ENCODE assay signal across 13 cellular contexts in the genomic region with DNA sequence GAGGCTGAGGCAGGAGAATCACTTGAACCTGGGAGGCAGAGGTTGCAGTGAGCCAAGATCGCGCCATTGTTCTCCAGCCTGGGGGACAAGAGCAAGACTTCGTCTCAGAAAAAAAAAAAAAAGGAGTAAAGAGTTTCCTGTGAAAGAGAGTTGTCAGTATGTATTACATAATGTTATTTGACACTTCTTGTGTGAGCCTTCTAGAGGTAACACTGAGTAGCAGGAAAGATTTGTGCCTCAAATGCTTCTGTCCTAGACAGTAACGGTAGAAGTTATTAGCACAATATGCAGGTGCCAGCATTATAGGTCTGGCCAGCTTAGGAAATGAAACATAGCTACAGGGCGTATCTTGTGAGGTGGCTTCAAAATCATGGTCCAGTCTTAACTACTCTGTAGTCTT. TPM values are rescaled to one million over a fixed set of nuclear protein-coding genes. Genes with fewer than 3 reads are reported as not detected.
DNase-seq lines count a peak whose midpoint lies in the region; ATAC-seq and TF ChIP-seq lines count a peak whose summit lies in the region.
"Had no signal": no experiment of that assay in that cellular context is flagged by ENCODE, and none has a peak within 500 bp of the region (broad histone marks: within the 10 kb centered on the region; RNA-seq: fewer than 3 reads in every experiment).

No MANE protein-coding gene starts in this region.

- no peak overlapping the region for H3K4me3 Mint-ChIP-seq in activated CD4-positive, alpha-beta memory T cell treated with anti-CD3 and anti-CD28 coated beads, Interleukin-2, amount 10 ng/mL, durations not matched to agents 7 days and 5 days
- H3K4me3 Mint-ChIP-seq: activated naive CD4-positive, alpha-beta T cell treated with anti-CD3 and anti-CD28 coated beads, Interleukin-2, amount 10 ng/mL, durations not matched to agents 7 days and 5 days; nephron progenitor cell had no signal

- POLR2A ChIA-PET in activated CD4-positive, alpha-beta memory T cell treated with anti-CD3 and anti-CD28 coated beads, Interleukin-2, amount 10 ng/mL, durations not matched to agents 7 days and 5 days (lab: Charles Lee) = no interaction called here

- ATAC-seq in sciatic nerve = peak; percentile 61

- DNase-seq in NOMO-1 (lab: John Stamatoyannopoulos, UW; ENCODE audit: unreplicated experiment in 2 of 2) (peak; percentile 11 to 57), NOMO-1 treated with dmso at 0.1 percent for 144 hours (lab: John Stamatoyannopoulos, UW; ENCODE audit: unreplicated experiment) (no peak), LNCaP clone FGC (ENCODE audit: low read depth) (peak; percentile 62), dermis blood vessel endothelial cell (peak; percentile 62), sciatic nerve (ENCODE audit: low spot score) (no peak), GM10266 (ENCODE audit: extremely low spot score) (no peak), NCI-H69 (lab: John Stamatoyannopoulos, UW) (no peak)
- no peak for DNase-seq in activated CD4-positive, alpha-beta memory T cell treated with anti-CD3 and anti-CD28 coated beads, Interleukin-2, amount 10 ng/mL, durations not matched to agents 7 days and 5 days
- DNase-seq: activated CD4-positive, alpha-beta T cell treated with anti-CD3 and anti-CD28 coated beads for 1 hour; activated naive CD4-positive, alpha-beta T cell treated with anti-CD3 and anti-CD28 coated beads, Interleukin-2, amount 10 ng/mL, durations not matched to agents 7 days and 5 days; NCI-H1048; nephron progenitor cell; transverse colon had no signal

- peaks cover 16% of the 10 kb centered on the region for H3K36me3 Mint-ChIP-seq in activated CD4-positive, alpha-beta memory T cell treated with anti-CD3 and anti-CD28 coated beads, Interleukin-2, amount 10 ng/mL, durations not matched to agents 7 days and 5 days (ENCODE audit: low read depth)

- TF ChIP-seq CTCF in LNCaP clone FGC (IDR thresholded peaks at IDR 0.05; ENCODE audit: control insufficient read depth, extremely low read depth, insufficient read depth) = peak; percentile 59
- TF ChIP-seq CTCF in GM10266 (IDR thresholded peaks at IDR 0.05; ENCODE audit: control insufficient read depth, insufficient read depth, low read depth, missing control alignments) = no peak

- H3K27me3 Mint-ChIP-seq in activated CD4-positive, alpha-beta memory T cell treated with anti-CD3 and anti-CD28 coated beads, Interleukin-2, amount 10 ng/mL, durations not matched to agents 7 days and 5 days = no peaks in the 10 kb centered on the region
- H3K27me3 Mint-ChIP-seq: activated naive CD4-positive, alpha-beta T cell treated with anti-CD3 and anti-CD28 coated beads, Interleukin-2, amount 10 ng/mL, durations not matched to agents 7 days and 5 days had no signal

- H3K4me3 ChIP-seq in LNCaP clone FGC (ENCODE audit: low read depth, low read length) = no peak overlapping the region
- H3K4me3 ChIP-seq: transverse colon had no signal

- no peaks in the 10 kb centered on the region for H3K9me3 Mint-ChIP-seq in activated CD4-positive, alpha-beta memory T cell treated with anti-CD3 and anti-CD28 coated beads, Interleukin-2, amount 10 ng/mL, durations not matched to agents 7 days and 5 days
- H3K9me3 Mint-ChIP-seq: activated naive CD4-positive, alpha-beta T cell treated with anti-CD3 and anti-CD28 coated beads, Interleukin-2, amount 10 ng/mL, durations not matched to agents 7 days and 5 days; nephron progenitor cell had no signal

- CTCF ChIA-PET in activated CD4-positive, alpha-beta memory T cell treated with anti-CD3 and anti-CD28 coated beads, Interleukin-2, amount 10 ng/mL, durations not matched to agents 7 days and 5 days (lab: Charles Lee) = no interaction called here

- H3K4me1 Mint-ChIP-seq in activated CD4-positive, alpha-beta memory T cell treated with anti-CD3 and anti-CD28 coated beads, Interleukin-2, amount 10 ng/mL, durations not matched to agents 7 days and 5 days = peaks cover 35% of the 10 kb centered on the region

- H3K27ac Mint-ChIP-seq in activated CD4-positive, alpha-beta memory T cell treated with anti-CD3 and anti-CD28 coated beads, Interleukin-2, amount 10 ng/mL, durations not matched to agents 7 days and 5 days = no peak overlapping the region
- H3K27ac Mint-ChIP-seq: activated naive CD4-positive, alpha-beta T cell treated with anti-CD3 and anti-CD28 coated beads, Interleukin-2, amount 10 ng/mL, durations not matched to agents 7 days and 5 days; nephron progenitor cell had no signal

- intact Hi-C loops in sciatic nerve (cut with DNase I) = no loop called here

RNA-seq across cellular contexts. Expression of gene RPS6KB1, which starts 6.2 kb away (rescaled TPM):
- total RNA-seq in dermis blood vessel endothelial cell = 22.5 and 26.1 TPM in 2 replicates
- total RNA-seq in sciatic nerve = 56.2 TPM
- 10 to 100 TPM; 44.3 to 50.1 TPM for total RNA-seq in activated CD4-positive, alpha-beta memory T cell treated with anti-CD3 and anti-CD28 coated beads, Interleukin-2, amount 10 ng/mL, durations not matched to agents 7 days and 5 days

RNA-seq across cellular contexts. Expression of gene TUBD1, which starts 6.4 kb away (rescaled TPM):
- 8.7 and 8.9 TPM in 2 replicates for total RNA-seq in dermis blood vessel endothelial cell
- total RNA-seq in sciatic nerve = 12.6 TPM
- 10 to 100 TPM; 11.4 to 11.7 TPM for total RNA-seq in activated CD4-positive, alpha-beta memory T cell treated with anti-CD3 and anti-CD28 coated beads, Interleukin-2, amount 10 ng/mL, durations not matched to agents 7 days and 5 days

Comparison
In these comparisons a context has a peak if more than half of its experiments do, and no peak if none do; other contexts are left out.
1. DNase-seq: peak in NOMO-1 (2 of 2), LNCaP clone FGC (single experiment) and dermis blood vessel endothelial cell (single experiment); none in NOMO-1 treated with dmso at 0.1 percent for 144 hours (single experiment), sciatic nerve (single experiment), activated CD4-positive, alpha-beta memory T cell treated with anti-CD3 and anti-CD28 coated beads, Interleukin-2, amount 10 ng/mL, durations not matched to agents 7 days and 5 days (single experiment), GM10266 (single experiment) and NCI-H69 (single experiment).